18 cellular contexts compared by ENCODE assay signal in the genomic region with DNA sequence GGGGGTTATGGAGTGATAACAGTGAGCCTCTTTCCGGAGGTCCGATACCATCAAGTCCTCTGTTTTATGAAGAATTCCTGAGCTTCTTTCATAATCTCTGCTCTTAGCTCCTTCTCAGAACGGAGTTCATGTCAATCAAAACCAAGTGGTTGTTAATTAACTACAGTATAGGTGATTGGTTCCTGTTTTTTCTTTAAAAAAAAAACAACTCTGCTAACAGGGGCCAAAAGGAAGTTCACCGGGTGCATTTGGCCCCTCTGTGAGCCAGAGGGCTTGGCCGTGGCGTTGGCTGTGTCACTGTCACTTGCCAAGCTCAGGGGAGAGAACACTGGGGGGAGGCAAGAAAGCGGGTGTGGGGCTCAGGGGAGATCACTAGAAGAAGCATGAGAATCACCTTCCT. TPM values are rescaled to one million over a fixed set of nuclear protein-coding genes. Genes with fewer than 3 reads are reported as not detected.
DNase-seq lines count a peak whose midpoint lies in the region; ATAC-seq and TF ChIP-seq lines count a peak whose summit lies in the region.
"Had no signal": no experiment of that assay in that cellular context is flagged by ENCODE, and none has a peak within 500 bp of the region (broad histone marks: within the 10 kb centered on the region; RNA-seq: fewer than 3 reads in every experiment).

No MANE protein-coding gene starts in this region.

- H3K27ac Mint-ChIP-seq in activated B cell treated with CpG ODN at 0.5 μM for 24 hours: no peak overlapping the region
- H3K27ac Mint-ChIP-seq: activated CD4-positive, alpha-beta T cell treated with anti-CD3 and anti-CD28 coated beads, Interleukin-2, amount 10 ng/mL, durations not matched to agents 24 days and 14 days had no signal

- TF ChIP-seq CTCF in DOHH2 (IDR thresholded peaks at IDR 0.05; ENCODE audit: low read depth, low read length, poor library complexity, severe bottlenecking) (no peak), activated B cell treated with CpG ODN at 0.5 μM for 24 hours (IDR thresholded peaks at IDR 0.05) (no peak)

- no peaks in the 10 kb centered on the region for H3K36me3 Mint-ChIP-seq in activated B cell treated with CpG ODN at 0.5 μM for 24 hours (ENCODE audit: low read depth)

- no peak for DNase-seq in activated B cell treated with CpG ODN at 0.5 μM for 24 hours
- DNase-seq in NCI-H1417 (lab: John Stamatoyannopoulos, UW): no peak
- no peak for DNase-seq in superior temporal gyrus (ENCODE audit: extremely low spot score)
- no peak for DNase-seq in HT-29 (ENCODE audit: low spot score)
- DNase-seq: activated CD4-positive, alpha-beta T cell treated with anti-CD3 and anti-CD28 coated beads, Interleukin-2, amount 10 ng/mL, durations not matched to agents 24 days and 14 days; activated T-cell treated with anti-CD3 and anti-CD28 coated beads, Interleukin-2, amount 50 U/mL, for 4 hours; MG63; T-helper 2 cell; trophoblast cell had no signal

- H3K27me3 ChIP-seq in DOHH2 (ENCODE audit: control insufficient read depth, low read length): peaks cover 7% of the 10 kb centered on the region; the same call in 1 of the 2 replicates

- CTCF ChIA-PET in activated B cell treated with CpG ODN at 0.5 μM for 24 hours (lab: Charles Lee): interaction anchor here (0.7 kb wide), 1 partner anchor 565 kb away, joined by 3 read pairs; no protein-coding TSS in a partner anchor

- H3K27me3 Mint-ChIP-seq in activated B cell treated with CpG ODN at 0.5 μM for 24 hours: peaks cover 41% of the 10 kb centered on the region

- H3K4me1 ChIP-seq in DOHH2 (ENCODE audit: control insufficient read depth, low read length): peaks cover 38% of the 10 kb centered on the region

- H3K9me2 ChIP-seq in DOHH2 (replicated peaks; ENCODE audit: control insufficient read depth, low read length): no peaks in the 10 kb centered on the region

- no peaks in the 10 kb centered on the region for H3K9me3 Mint-ChIP-seq in activated B cell treated with CpG ODN at 0.5 μM for 24 hours
- H3K9me3 Mint-ChIP-seq: activated CD4-positive, alpha-beta T cell treated with anti-CD3 and anti-CD28 coated beads, Interleukin-2, amount 10 ng/mL, durations not matched to agents 24 days and 14 days; activated T-cell treated with anti-CD3 and anti-CD28 coated beads, Interleukin-2, amount 50 U/mL, for 4 hours had no signal

- H3K4me3 ChIP-seq in DOHH2 (ENCODE audit: low read length): no peak overlapping the region
- H3K4me3 ChIP-seq: lung, MG63, right atrium auricular region had no signal

- peaks cover 22% of the 10 kb centered on the region for H3K4me1 Mint-ChIP-seq in activated B cell treated with CpG ODN at 0.5 μM for 24 hours
- H3K4me1 Mint-ChIP-seq: activated CD4-positive, alpha-beta T cell treated with anti-CD3 and anti-CD28 coated beads, Interleukin-2, amount 10 ng/mL, durations not matched to agents 24 days and 14 days had no signal

- ATAC-seq in GM19438 (IDR thresholded peaks at IDR 0.05; ENCODE audit: low read depth, unreplicated experiment): peak; percentile 65
- peak; percentile 63 for ATAC-seq in HG03571 (IDR thresholded peaks at IDR 0.05; ENCODE audit: unreplicated experiment)
- peak; percentile 54 for ATAC-seq in activated B cell treated with CpG ODN at 0.5 μM for 24 hours (ENCODE audit: low read depth)
- ATAC-seq in GM18502 (IDR thresholded peaks at IDR 0.05; ENCODE audit: poor library complexity, unreplicated experiment): no peak
- ATAC-seq: activated T-cell treated with anti-CD3 and anti-CD28 coated beads, Interleukin-2, amount 50 U/mL, for 4 hours; HCT116; Right ventricle myocardium inferior had no signal

- POLR2A ChIA-PET in activated B cell treated with CpG ODN at 0.5 μM for 24 hours (lab: Charles Lee): interaction anchor here (0.6 kb wide), 1 partner anchor 288 kb away, joined by 3 read pairs; no protein-coding TSS in a partner anchor

- no peaks in the 10 kb centered on the region for H4K20me1 ChIP-seq in DOHH2 (ENCODE audit: control insufficient read depth, insufficient read depth, low read depth, low read length)

- H3K9me3 ChIP-seq in DOHH2 (ENCODE audit: control insufficient read depth, insufficient read depth, low read length): no peaks in the 10 kb centered on the region
- H3K9me3 ChIP-seq: MG63, right atrium auricular region had no signal

- H3K79me2 ChIP-seq in DOHH2 (ENCODE audit: control insufficient read depth, low read length): no peaks in the 10 kb centered on the region

- H3K4me3 Mint-ChIP-seq in activated B cell treated with CpG ODN at 0.5 μM for 24 hours: no peak overlapping the region
- H3K4me3 Mint-ChIP-seq: activated CD4-positive, alpha-beta T cell treated with anti-CD3 and anti-CD28 coated beads, Interleukin-2, amount 10 ng/mL, durations not matched to agents 24 days and 14 days; activated T-cell treated with anti-CD3 and anti-CD28 coated beads, Interleukin-2, amount 50 U/mL, for 4 hours had no signal

- intact Hi-C loops in activated B cell treated with CpG ODN at 0.5 μM for 24 hours (cut with micrococcal nuclease): no loop called here

- H3K27ac ChIP-seq in DOHH2 (ENCODE audit: low read depth, low read length): no peak overlapping the region
- H3K27ac ChIP-seq: right atrium auricular region had no signal

- no peaks in the 10 kb centered on the region for H3K36me3 ChIP-seq in DOHH2 (ENCODE audit: control insufficient read depth, low read length)
- H3K36me3 ChIP-seq: MG63, right atrium auricular region had no signal

- peak overlapping the region; percentile 45 for H3K4me2 ChIP-seq in DOHH2 (ENCODE audit: low read length)

- peaks cover 7% of the 10 kb centered on the region for H3F3A ChIP-seq in DOHH2 (ENCODE audit: control insufficient read depth, insufficient read depth)

RNA-seq across cellular contexts. Expression of gene GFI1B, which starts 4.0 kb away (rescaled TPM):
- 0.07 and 0.38 TPM in 2 replicates for total RNA-seq in activated B cell treated with CpG ODN at 0.5 μM for 24 hours
- total RNA-seq in HT-29 (2014; rRNA removed; shearing (Covaris generic)): not detected in 2 replicates
- total RNA-seq: activated CD4-positive, alpha-beta T cell treated with anti-CD3 and anti-CD28 coated beads, Interleukin-2, amount 10 ng/mL, durations not matched to agents 24 days and 14 days; cardiac septum had no signal

RNA-seq across cellular contexts. Expression of gene TSC1, which starts 38.1 kb away (rescaled TPM):
- 51.7 and 61.4 TPM in 2 replicates for total RNA-seq in activated B cell treated with CpG ODN at 0.5 μM for 24 hours
- total RNA-seq in HT-29 (2014; rRNA removed; shearing (Covaris generic)): 13.7 and 16.5 TPM in 2 replicates

RNA-seq across cellular contexts. Expression of gene GTF3C5, which starts 48.3 kb away (rescaled TPM):
- total RNA-seq in activated B cell treated with CpG ODN at 0.5 μM for 24 hours: 53.6 and 56.6 TPM in 2 replicates
- total RNA-seq in HT-29 (2014; rRNA removed; shearing (Covaris generic)): 136 and 159 TPM in 2 replicates
